Comparison of ENCODE assay signal across 25 cellular contexts in the genomic region with DNA sequence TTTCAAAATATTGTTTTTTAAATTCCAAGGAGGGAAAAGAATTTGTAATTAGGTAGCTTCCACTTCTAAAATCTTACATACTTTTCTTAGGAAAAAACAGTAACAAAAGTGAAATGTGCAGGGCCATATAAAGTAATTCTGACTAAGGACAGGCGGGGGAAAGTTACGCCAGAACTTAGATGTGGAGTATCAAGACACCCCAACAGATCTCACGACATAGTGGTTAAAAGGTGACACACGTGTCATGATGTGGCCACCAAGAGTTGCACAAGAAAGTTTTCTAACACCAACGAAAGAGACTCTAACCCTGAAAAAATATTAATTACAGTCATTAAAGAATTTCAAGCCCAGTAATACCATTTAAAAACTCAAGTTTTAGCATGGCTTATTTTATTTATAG. TPM values are rescaled to one million over a fixed set of nuclear protein-coding genes. Genes with fewer than 3 reads are reported as not detected.
DNase-seq lines count a peak whose midpoint lies in the region; ATAC-seq, FAIRE-seq and TF ChIP-seq lines count a peak whose summit lies in the region.
"Had no signal": no experiment of that assay in that cellular context is flagged by ENCODE, and none has a peak within 500 bp of the region (broad histone marks: within the 10 kb centered on the region; RNA-seq: fewer than 3 reads in every experiment).

No MANE protein-coding gene starts in this region.

- FAIRE-seq in HepG2 (lab: Jason Lieb, UNC): no peak
- FAIRE-seq: A549, D721Med, GM12878, GM18507, H1 had no signal

- peaks cover 16 to 58% of the 10 kb centered on the region in 2 experiments for H3K36me3 ChIP-seq in HepG2 (replicated peaks in 1 of 2; ENCODE audit: control insufficient read depth in 1 of 2, insufficient read depth in 2 of 2, low read length in 2 of 2)
- H3K36me3 ChIP-seq in right lobe of liver: peaks cover 0 to 37% (median 9%) of the 10 kb centered on the region in 4 donors
- peaks cover 66% of the 10 kb centered on the region for H3K36me3 ChIP-seq in neutrophil

- H3K27me3 Mint-ChIP-seq in T-helper 17 cell: no peaks in the 10 kb centered on the region
- H3K27me3 Mint-ChIP-seq: CD4-positive, alpha-beta T cell; CD8-positive, alpha-beta memory T cell had no signal

- TF ChIP-seq POLR2A in HepG2 (IDR thresholded peaks at IDR 0.05; ENCODE audit: insufficient read depth in 1 of 2, low read depth in 2 of 2, low read length in 2 of 2) (no peak), right lobe of liver (IDR thresholded peaks at IDR 0.05) (no peak)

- H3K27ac ChIP-seq in HepG2 (ENCODE audit: extremely low read length, insufficient read depth, low read length) (no peak overlapping the region), right lobe of liver (no peak overlapping the region), HL-60 (replicated peaks) (peak overlapping the region; percentile 63), neutrophil (peak overlapping the region; percentile 67)
- H3K27ac ChIP-seq: A549; BLaER1 treated with 17β-estradiol and CSF1 and Interleukin-3, amounts not matched to agents 10 nM and 100 nM; GM23248 had no signal

- TF ChIP-seq EP300 in HepG2 (IDR thresholded peaks at IDR 0.05; ENCODE audit: low read depth in 2 of 2, low read length in 2 of 2) (no peak), HepG2 (CRISPR knock-in tag; IDR thresholded peaks at IDR 0.05; ENCODE audit: borderline replicate concordance) (no peak)

- 78% methylated on average over 5 of the region's 5 CpGs for WGBS in HepG2 (ENCODE audit: low lambda C conversion rate)
- WGBS in right lobe of liver (ENCODE audit: insufficient coverage, low coverage, low lambda C conversion rate, missing lambda C conversion rate): 83% methylated on average over 5 of the region's 5 CpGs

- H3K27me3 ChIP-seq in HepG2 (ENCODE audit: control insufficient read depth in 1 of 2, insufficient read depth in 2 of 2, low read length in 2 of 2): no peaks in the 10 kb centered on the region
- H3K27me3 ChIP-seq in right lobe of liver: no peaks in the 10 kb centered on the region
- no peaks in the 10 kb centered on the region for H3K27me3 ChIP-seq in HL-60 (ENCODE audit: insufficient read depth, poor library complexity, severe bottlenecking)
- no peaks in the 10 kb centered on the region for H3K27me3 ChIP-seq in neutrophil
- H3K27me3 ChIP-seq: BE2C; BLaER1 treated with 17β-estradiol and CSF1 and Interleukin-3, amounts not matched to agents 10 nM and 100 nM had no signal

- no peak for TF ChIP-seq CTCF in HepG2 (CRISPR knock-in tag; IDR thresholded peaks at IDR 0.05)
- TF ChIP-seq CTCF in right lobe of liver (IDR thresholded peaks at IDR 0.05): no peak
- TF ChIP-seq CTCF in HL-60 (IDR thresholded peaks at IDR 0.05; ENCODE audit: insufficient read depth, low read length): no peak
- TF ChIP-seq CTCF in neutrophil (IDR thresholded peaks at IDR 0.05): no peak

- no peaks in the 10 kb centered on the region for H3K79me2 ChIP-seq in HepG2 (ENCODE audit: insufficient read depth, low read length)

- BruUV-seq in HepG2 (replicated peaks; lab: Mats Ljungman, UMichigan): TSS peak; percentile 38

- no peaks in the 10 kb centered on the region for H3K9me3 ChIP-seq in HepG2 (ENCODE audit: low read length)
- H3K9me3 ChIP-seq in right lobe of liver: no peaks in the 10 kb centered on the region
- H3K9me3 ChIP-seq in T-helper 17 cell (ENCODE audit: control insufficient read depth, low read length, poor library complexity, severe bottlenecking): no peaks in the 10 kb centered on the region
- H3K9me3 ChIP-seq in neutrophil: no peaks in the 10 kb centered on the region
- H3K9me3 ChIP-seq: A549; BE2C; BLaER1 treated with 17β-estradiol and CSF1 and Interleukin-3, amounts not matched to agents 10 nM and 100 nM had no signal

- DNase-seq in HepG2 (ENCODE audit: low spot score) (no peak), right lobe of liver (no peak), HL-60 (ENCODE audit: low read depth in 1 of 2, low spot score in 1 of 2) (peak; percentile 54 to 71), T-helper 17 cell (no peak), KBM-7 (no peak), ecto neural progenitor cell (ENCODE audit: low spot score) (no peak)
- DNase-seq: 8988T; ACHN; AML-193; BE2C; CD4-positive, alpha-beta T cell; CD8-positive, alpha-beta memory T cell; DMS 273 treated with DMSO at 0.1 percent for 48 hours; DMS79; GM23248; H7; HCEC 1CT had no signal

- H3K4me1 ChIP-seq in HepG2 (ENCODE audit: insufficient read depth, low read length) (no peaks in the 10 kb centered on the region), right lobe of liver (no peaks in the 10 kb centered on the region), neutrophil (ENCODE audit: control insufficient read depth in 1 of 2, insufficient read depth in 1 of 2, low read depth in 1 of 2, low read length in 1 of 2) (peaks cover 12 to 23% of the 10 kb centered on the region in 2 experiments)
- H3K4me1 ChIP-seq: A549, BE2C had no signal

- in situ Hi-C loops in HepG2 (cut with HindIII; ENCODE audit: extremely low pct_ligation_motif_present, low pct_unique_long_range_greater_than_20kb): no loop called here
- in situ Hi-C loops in KBM-7 (cut with MboI; ENCODE audit: low pct_unique_long_range_greater_than_20kb, low sequenced_read_pairs): no loop called here

- CTCF ChIA-PET in HepG2 (lab: Yijun Ruan, JAX; ENCODE audit: low intra/inter-chr PET ratio, low total read pairs): no interaction called here

- H3K36me3 Mint-ChIP-seq in T-helper 17 cell (ENCODE audit: low read depth): peaks cover 30% of the 10 kb centered on the region

- POLR2A ChIA-PET in HepG2 (lab: Yijun Ruan, JAX): no interaction called here

- ATAC-seq in HepG2 (no peak), right lobe of liver (no peak), T-helper 17 cell (no peak)
- ATAC-seq: A549, GM12878 had no signal

- no peak overlapping the region for H3K4me3 Mint-ChIP-seq in T-helper 17 cell
- H3K4me3 Mint-ChIP-seq: CD14-positive monocyte; CD4-positive, alpha-beta T cell; CD8-positive, alpha-beta memory T cell had no signal

- no peak overlapping the region for H2AFZ ChIP-seq in HepG2 (ENCODE audit: low read length)
- H2AFZ ChIP-seq: GM23248 had no signal

- no peak overlapping the region for H3K4me2 ChIP-seq in HepG2 (ENCODE audit: low read depth, low read length)
- H3K4me2 ChIP-seq: A549; BLaER1 treated with 17β-estradiol and CSF1 and Interleukin-3, amounts not matched to agents 10 nM and 100 nM had no signal

- no peak overlapping the region for H3K9ac ChIP-seq in HepG2 (ENCODE audit: insufficient read depth, low read depth, low read length)
- H3K9ac ChIP-seq: BLaER1 treated with 17β-estradiol and CSF1 and Interleukin-3, amounts not matched to agents 10 nM and 100 nM; GM23248 had no signal

- intact Hi-C loops in HepG2 (cut with micrococcal nuclease; ENCODE audit: unreplicated experiment) (no loop called here), right lobe of liver (cut with DNase I) (no loop called here)

- H3K27ac Mint-ChIP-seq in T-helper 17 cell: peak overlapping the region; percentile 62
- H3K27ac Mint-ChIP-seq: CD4-positive, alpha-beta T cell had no signal

- H4K20me1 ChIP-seq in HepG2 (ENCODE audit: insufficient read depth, low read length): no peaks in the 10 kb centered on the region

- no peak for TF ChIP-seq RAD21 in HepG2 (CRISPR knock-in tag; IDR thresholded peaks at IDR 0.05)

- H3K4me1 Mint-ChIP-seq in T-helper 17 cell: peaks cover 14% of the 10 kb centered on the region
- H3K4me1 Mint-ChIP-seq: CD14-positive monocyte had no signal

- no peak overlapping the region for H3K4me3 ChIP-seq in HepG2 (replicated peaks in 1 of 3; ENCODE audit: insufficient read depth in 1 of 3, low read depth in 2 of 3, low read length in 3 of 3)
- no peak overlapping the region for H3K4me3 ChIP-seq in right lobe of liver
- H3K4me3 ChIP-seq in HL-60 (replicated peaks; ENCODE audit: insufficient read depth, low read length): no peak overlapping the region
- no peak overlapping the region for H3K4me3 ChIP-seq in neutrophil (ENCODE audit: low read depth in 1 of 2, low read length in 1 of 2)
- H3K4me3 ChIP-seq: A549; BLaER1 treated with 17β-estradiol and CSF1 and Interleukin-3, amounts not matched to agents 10 nM and 100 nM; GM12878; GM23248 had no signal

TF ChIP-seq in HepG2, 621 proteins besides CTCF, POLR2A, EP300 and RAD21:
- TF ChIP-seq JARID2 (CRISPR knock-in tag; IDR thresholded peaks at IDR 0.05; ENCODE audit: insufficient replicate concordance): no peak
- no peak for TF ChIP-seq NAIF1 (CRISPR knock-in tag; IDR thresholded peaks at IDR 0.05; ENCODE audit: borderline replicate concordance)
- TF ChIP-seq NONO (IDR thresholded peaks at IDR 0.05): no peak
- no peak for TF ChIP-seq NONO (CRISPR knock-in tag; conservative IDR thresholded peaks at IDR 0.05)

RNA-seq across cellular contexts. Expression of a gene that starts 51.0 kb away (rescaled TPM):
- total RNA-seq in HepG2 (2016; rRNA removed; fragmentation: Illumina TruSeq; extraction: Trizol) (22.4 and 32.3 TPM in 2 replicates), right lobe of liver (10 to 100 TPM; 17.0 to 24.8 (median 21.5) TPM), T-helper 17 cell (10 to 100 TPM; 33.2 to 44.5 TPM)
- 3.3 and 4.9 TPM in 2 replicates for total RNA-seq in HepG2 (2016; cell fraction: cytosol; rRNA removed; fragmentation: Illumina TruSeq; extraction: Trizol; ENCODE audit: low read depth)
- total RNA-seq in HepG2 (2016; cell fraction: insoluble cytoplasmic fraction; rRNA removed; fragmentation: Illumina TruSeq; extraction: Trizol): 22.9 and 30.7 TPM in 2 replicates
- 5.4 and 7.1 TPM in 2 replicates for total RNA-seq in HepG2 (2016; cell fraction: membrane; rRNA removed; fragmentation: Illumina TruSeq; extraction: Trizol)
- 67.0 and 70.2 TPM in 2 replicates for total RNA-seq in HepG2 (2016; cell fraction: nucleus; rRNA removed; fragmentation: Illumina TruSeq; extraction: Trizol)
- polyA plus RNA-seq in HepG2 (2011; rRNA removed): 24.3 and 25.2 TPM in 2 replicates
- polyA plus RNA-seq in HepG2 (2011; cell fraction: cytosol; rRNA removed): 17.3 and 21.0 TPM in 2 replicates
- 39.1 and 40.8 TPM in 2 replicates for polyA plus RNA-seq in HepG2 (2011; cell fraction: nucleus; rRNA removed)
- polyA plus RNA-seq in HepG2 (2012): 18.0 and 22.9 TPM in 2 replicates
- 0.63 and 0.76 TPM in 2 replicates for polyA plus RNA-seq in HepG2 (2016; cell fraction: cytosol; fragmentation: Illumina TruSeq; extraction: Trizol; ENCODE audit: low read depth)
- 10.6 and 10.9 TPM in 2 replicates for polyA plus RNA-seq in HepG2 (2016; cell fraction: insoluble cytoplasmic fraction; fragmentation: Illumina TruSeq; extraction: Trizol; ENCODE audit: low read depth)
- polyA plus RNA-seq in HepG2 (2016; cell fraction: membrane; fragmentation: Illumina TruSeq; extraction: Trizol; ENCODE audit: low read depth): 1.1 and 1.4 TPM in 2 replicates
- 40.0 and 48.7 TPM in 2 replicates for polyA plus RNA-seq in HepG2 (2016; cell fraction: nucleus; fragmentation: Illumina TruSeq; extraction: Trizol; ENCODE audit: insufficient read depth, low read depth)
- 69.7 and 110 TPM in 2 replicates for polyA minus RNA-seq in HepG2 (2011; rRNA and poly(A)+ RNA removed; ENCODE audit: low replicate concordance)
- 23.3 and 31.7 TPM in 2 replicates for polyA minus RNA-seq in HepG2 (2011; cell fraction: cytosol; rRNA and poly(A)+ RNA removed)
- polyA minus RNA-seq in HepG2 (2011; cell fraction: nucleus; rRNA and poly(A)+ RNA removed): 194 and 209 TPM in 2 replicates

Comparison
In these comparisons a context has a peak if more than half of its experiments do, and no peak if none do; other contexts are left out.
1. DNase-seq: peak in HL-60 (2 of 2); none in HepG2 (single experiment), right lobe of liver (0 of 3), T-helper 17 cell (0 of 3), KBM-7 (single experiment) and ecto neural progenitor cell (single experiment).
2. H3K27ac ChIP-seq: peak in HL-60 (single experiment) and neutrophil (single experiment); none in HepG2 (single experiment) and right lobe of liver (0 of 3).